In genomic region chr15:101503296-101503599, GRCh38 we compare ENCODE assay signal across 34 cellular contexts.
"Had no signal": no experiment of that assay in that cellular context is flagged by ENCODE, and none has a peak within 500 bp of the region (broad histone marks: within the 10 kb centered on the region; RNA-seq: fewer than 3 reads in every experiment).

No MANE protein-coding gene starts in this region.

- H3K4me3 ChIP-seq: adrenal gland, body of pancreas, breast epithelium, MG63, PC-9 had no signal

- H3K27me3 ChIP-seq: body of pancreas, MG63 had no signal

- H3K4me1 ChIP-seq: breast epithelium had no signal

- H3K9me3 Mint-ChIP-seq: activated B cell treated with CpG ODN at 0.5 μM for 24 hours; activated CD8-positive, alpha-beta T cell treated with anti-CD3 and anti-CD28 coated beads for 36 hours; activated naive CD4-positive, alpha-beta T cell treated with anti-CD3 and anti-CD28 coated beads for 36 hours; activated naive CD4-positive, alpha-beta T cell treated with anti-CD3 and anti-CD28 coated beads, Interleukin-2, amount 50 U/mL, for 72 hours; activated T-cell treated with anti-CD3 and anti-CD28 coated beads, Interleukin-2, amount 50 U/mL, for 4 hours; activated T-helper 1 cell treated with anti-CD3 and anti-CD28 coated beads, Interleukin-12 subunit alpha, Interleukin-12 subunit beta, Interleukin-2, Interleukin-4 antibody, amounts not matched to agents 30 ng/mL and 10 ng/mL and 1 ng/mL, durations not matched to agents 14 hours and 24 hours and 36 hours had no signal

- H3K27ac ChIP-seq: adrenal gland, body of pancreas, breast epithelium, PC-9, RWPE1, VCaP had no signal

- H3K27ac Mint-ChIP-seq: activated B cell treated with CpG ODN at 0.5 μM for 24 hours; activated CD8-positive, alpha-beta T cell treated with anti-CD3 and anti-CD28 coated beads for 36 hours; activated naive CD4-positive, alpha-beta T cell treated with anti-CD3 and anti-CD28 coated beads for 36 hours; activated naive CD4-positive, alpha-beta T cell treated with anti-CD3 and anti-CD28 coated beads, Interleukin-2, amount 50 U/mL, for 72 hours; activated T-helper 1 cell treated with anti-CD3 and anti-CD28 coated beads, Interleukin-12 subunit alpha, Interleukin-12 subunit beta, Interleukin-2, Interleukin-4 antibody, amounts not matched to agents 30 ng/mL and 10 ng/mL and 1 ng/mL, durations not matched to agents 14 hours and 24 hours and 36 hours had no signal

- H2AFZ ChIP-seq: PC-9 had no signal

- H3K4me3 Mint-ChIP-seq: activated B cell treated with CpG ODN at 0.5 μM for 24 hours; activated CD8-positive, alpha-beta T cell treated with anti-CD3 and anti-CD28 coated beads for 36 hours; activated naive CD4-positive, alpha-beta T cell treated with anti-CD3 and anti-CD28 coated beads for 36 hours; activated T-cell treated with anti-CD3 and anti-CD28 coated beads, Interleukin-2, amount 50 U/mL, for 4 hours; activated T-helper 1 cell treated with anti-CD3 and anti-CD28 coated beads, Interleukin-12 subunit alpha, Interleukin-12 subunit beta, Interleukin-2, Interleukin-4 antibody, amounts not matched to agents 30 ng/mL and 10 ng/mL and 1 ng/mL, durations not matched to agents 14 hours and 24 hours and 36 hours had no signal

- H3K36me3 Mint-ChIP-seq: activated naive CD4-positive, alpha-beta T cell treated with anti-CD3 and anti-CD28 coated beads, Interleukin-2, amount 50 U/mL, for 72 hours had no signal

- H3K4me2 ChIP-seq: PC-9 had no signal

- H3K9me3 ChIP-seq: adrenal gland, body of pancreas, breast epithelium, MG63 had no signal

- DNase-seq: activated B cell treated with CpG ODN at 0.5 μM for 24 hours; activated CD4-positive, alpha-beta T cell treated with anti-CD3 and anti-CD28 coated beads for 48 hours; activated CD4-positive, alpha-beta T cell treated with anti-CD3 and anti-CD28 coated beads, Interleukin-2, amount 50 U/mL, for 4 hours; activated CD4-positive, CD25-positive, alpha-beta regulatory T cell treated with anti-CD3 and anti-CD28 coated beads, Interleukin-2, amount 50 U/mL, for 72 hours; activated CD8-positive, alpha-beta T cell treated with anti-CD3 and anti-CD28 coated beads for 36 hours; activated gamma-delta T cell treated with Interleukin-2 at 50 U/mL for 16 hours; activated naive CD4-positive, alpha-beta T cell treated with anti-CD3 and anti-CD28 coated beads for 36 hours; activated T-cell treated with anti-CD3 and anti-CD28 coated beads for 4 hours; activated T-cell treated with anti-CD3 and anti-CD28 coated beads, Interleukin-2, amount 50 U/mL, for 4 hours; body of pancreas; caudate nucleus; Kasumi-1; KG1; MG63; NCI-H1092; NCI-H1436 treated with DMSO at 0.1 percent for 48 hours; NCI-H1694 treated with DMSO at 0.1 percent for 48 hours; NCI-H2029; NCI-H2171; NCI-H510A; NCI-H526; NCI-H748 treated with DMSO at 0.1 percent for 48 hours; PC-9; Right ventricle myocardium superior; SW 1271; T-helper 1 cell; T-helper 2 cell; T-helper 9 cell had no signal

- H3K36me3 ChIP-seq: adrenal gland, breast epithelium, MG63 had no signal

- ATAC-seq: activated CD8-positive, alpha-beta T cell treated with anti-CD3 and anti-CD28 coated beads for 36 hours; activated naive CD4-positive, alpha-beta T cell treated with anti-CD3 and anti-CD28 coated beads, Interleukin-2, amount 50 U/mL, for 72 hours; activated T-cell treated with anti-CD3 and anti-CD28 coated beads, Interleukin-2, amount 50 U/mL, for 4 hours; body of pancreas had no signal
